Comparison of ENCODE assay signal across 10 cellular contexts in genomic region chr1:233114159-233114558, GRCh38.
DNase-seq lines count a peak whose midpoint lies in the region; ATAC-seq, FAIRE-seq and TF ChIP-seq lines count a peak whose summit lies in the region.
"Had no signal": no experiment of that assay in that cellular context is flagged by ENCODE, and none has a peak within 500 bp of the region (broad histone marks: within the 10 kb centered on the region; RNA-seq: fewer than 3 reads in every experiment).

No MANE protein-coding gene starts in this region.

- no peaks in the 10 kb centered on the region for H3K27me3 ChIP-seq in BLaER1 treated with 17β-estradiol and CSF1 and Interleukin-3, amounts not matched to agents 10 nM and 100 nM
- H3K27me3 ChIP-seq in KMS-11 (ENCODE audit: insufficient read depth, low read depth) (no peaks in the 10 kb centered on the region), GM12878 (replicated peaks in 1 of 2; ENCODE audit: control insufficient read depth in 2 of 2, insufficient read depth in 2 of 2, low read length in 1 of 2) (no peaks in the 10 kb centered on the region), HepG2 (ENCODE audit: control insufficient read depth in 1 of 2, insufficient read depth in 2 of 2, low read length in 2 of 2) (peaks cover 0 to 4% of the 10 kb centered on the region in 2 experiments; a peak in 1 of 5 replicates)
- H3K27me3 ChIP-seq: adrenal gland had no signal

- H3K36me3 ChIP-seq in BLaER1 treated with 17β-estradiol and CSF1 and Interleukin-3, amounts not matched to agents 10 nM and 100 nM: peaks cover 0 to 12% (median 0%) of the 10 kb centered on the region in 11 experiments; a peak in 1 of 22 replicates
- H3K36me3 ChIP-seq in KMS-11 (ENCODE audit: insufficient read depth) (no peaks in the 10 kb centered on the region), GM12878 (ENCODE audit: control insufficient read depth in 2 of 2, insufficient read depth in 2 of 2, low read length in 1 of 2) (no peaks in the 10 kb centered on the region), HepG2 (replicated peaks in 1 of 2; ENCODE audit: control insufficient read depth in 1 of 2, insufficient read depth in 2 of 2, low read length in 2 of 2) (no peaks in the 10 kb centered on the region)
- H3K36me3 ChIP-seq: adrenal gland had no signal

- intact Hi-C loops in GM12878 (cut with micrococcal nuclease; ENCODE audit: unreplicated experiment) (no loop called here), HepG2 (cut with micrococcal nuclease; ENCODE audit: unreplicated experiment) (no loop called here), posterior vena cava (cut with DNase I) (no loop called here)

- SMC1A ChIA-PET in GM12878 (lab: Charles Lee; ENCODE audit: uncharacterized antibody, unreplicated experiment): interaction anchor here (0.8 kb wide), 1 partner anchor 19 kb away, joined by 3 read pairs; no protein-coding TSS in a partner anchor

- H3K9me3 ChIP-seq in BLaER1 treated with 17β-estradiol and CSF1 and Interleukin-3, amounts not matched to agents 10 nM and 100 nM (replicated peaks in 1 of 11): peaks cover 0 to 36% (median 10%) of the 10 kb centered on the region in 11 experiments; a peak in 13 of 22 replicates
- H3K9me3 ChIP-seq in GM12878 (replicated peaks; ENCODE audit: control insufficient read depth, insufficient read depth, low read length): no peaks in the 10 kb centered on the region
- H3K9me3 ChIP-seq in HepG2 (ENCODE audit: low read length): no peaks in the 10 kb centered on the region
- H3K9me3 ChIP-seq: adrenal gland had no signal

- TF ChIP-seq POLR2A in GM12878 (IDR thresholded peaks at IDR 0.05; ENCODE audit: low read depth, low read length): no peak
- TF ChIP-seq POLR2A in HepG2 (IDR thresholded peaks at IDR 0.05; ENCODE audit: insufficient read depth in 1 of 2, low read depth in 2 of 2, low read length in 2 of 2): no peak

- peak overlapping the region; percentile 72 to 97 (median 90); a peak in 21 of 22 replicates for H3K27ac ChIP-seq in BLaER1 treated with 17β-estradiol and CSF1 and Interleukin-3, amounts not matched to agents 10 nM and 100 nM
- peak overlapping the region; percentile 78; the same call in 1 of the 2 replicates for H3K27ac ChIP-seq in KMS-11
- no peak overlapping the region for H3K27ac ChIP-seq in GM12878 (ENCODE audit: control insufficient read depth, insufficient read depth)
- H3K27ac ChIP-seq in HepG2 (ENCODE audit: extremely low read length, insufficient read depth, low read length): no peak overlapping the region

- no TSS peak for BruUV-seq in GM12878 (replicated peaks; lab: Mats Ljungman, UMichigan)
- BruUV-seq in HepG2 (replicated peaks; lab: Mats Ljungman, UMichigan): no TSS peak

- H3K79me2 ChIP-seq in KMS-11 (ENCODE audit: insufficient read depth, low read depth): no peaks in the 10 kb centered on the region
- no peaks in the 10 kb centered on the region for H3K79me2 ChIP-seq in GM12878 (ENCODE audit: control insufficient read depth, insufficient read depth, low read length)
- H3K79me2 ChIP-seq in HepG2 (ENCODE audit: insufficient read depth, low read length): no peaks in the 10 kb centered on the region

- 79% methylated on average over 5 of the region's 5 CpGs for WGBS in GM12878 (ENCODE audit: insufficient coverage, insufficient replicate concordance, low lambda C conversion rate, missing lambda C conversion rate)
- 19% methylated on average over 5 of the region's 5 CpGs for WGBS in HepG2 (ENCODE audit: low lambda C conversion rate)

- no peak for TF ChIP-seq CTCF in KMS-11 (conservative IDR thresholded peaks at IDR 0.05; ENCODE audit: low read depth, low read length)
- TF ChIP-seq CTCF in GM12878 (IDR thresholded peaks at IDR 0.05 in 2 of 3, conservative IDR thresholded peaks at IDR 0.05 in 1 of 3; ENCODE audit: control insufficient read depth in 2 of 3, extremely low read depth in 1 of 3, insufficient read depth in 1 of 3, low read depth in 3 of 3, low read length in 3 of 3): no peak
- no peak for TF ChIP-seq CTCF in HepG2 (CRISPR knock-in tag; IDR thresholded peaks at IDR 0.05)

- H3K4me3 ChIP-seq in BLaER1 treated with 17β-estradiol and CSF1 and Interleukin-3, amounts not matched to agents 10 nM and 100 nM: no peak overlapping the region
- peak overlapping the region; percentile 20 for H3K4me3 ChIP-seq in KMS-11 (IDR thresholded peaks at IDR 0.05; ENCODE audit: insufficient read depth, low read depth, low read length)
- no peak overlapping the region for H3K4me3 ChIP-seq in GM12878
- no peak overlapping the region for H3K4me3 ChIP-seq in HepG2 (replicated peaks in 1 of 3; ENCODE audit: insufficient read depth in 1 of 3, low read depth in 2 of 3, low read length in 3 of 3)
- H3K4me3 ChIP-seq: adrenal gland had no signal

- DNase-seq in GM12878 (ENCODE audit: low read depth, low spot score) (no peak), HepG2 (ENCODE audit: low spot score) (no peak), posterior vena cava (ENCODE audit: low spot score) (no peak), SK-N-DZ (ENCODE audit: low spot score) (no peak), AG08396 (ENCODE audit: low spot score) (no peak)
- DNase-seq in activated T-cell treated with anti-CD3 and anti-CD28 coated beads, Interleukin-2, amount 50 U/mL, for 72 hours: no peak
- DNase-seq: DMS79 had no signal

- TF ChIP-seq EP300 in GM12878 (IDR thresholded peaks at IDR 0.05; ENCODE audit: borderline replicate concordance in 1 of 2, control insufficient read depth in 1 of 2, low read depth in 2 of 2, low read length in 2 of 2): no peak
- TF ChIP-seq EP300 in HepG2 (IDR thresholded peaks at IDR 0.05; ENCODE audit: low read depth in 2 of 2, low read length in 2 of 2): no peak
- TF ChIP-seq EP300 in HepG2 (CRISPR knock-in tag; IDR thresholded peaks at IDR 0.05; ENCODE audit: borderline replicate concordance): no peak

- no peaks in the 10 kb centered on the region for H3K9me3 Mint-ChIP-seq in activated T-cell treated with anti-CD3 and anti-CD28 coated beads, Interleukin-2, amount 50 U/mL, for 72 hours

- RAD21 ChIA-PET in GM12878 (lab: Charles Lee; ENCODE audit: unreplicated experiment): no interaction called here

- peaks cover 3 to 5% of the 10 kb centered on the region in 2 donors for H3K36me3 Mint-ChIP-seq in activated T-cell treated with anti-CD3 and anti-CD28 coated beads, Interleukin-2, amount 50 U/mL, for 72 hours (ENCODE audit: insufficient read depth in 2 of 2)

- in situ Hi-C loops in GM12878 (cut with MboI) (no loop called here), HepG2 (cut with HindIII; ENCODE audit: extremely low pct_ligation_motif_present, low pct_unique_long_range_greater_than_20kb) (no loop called here)

- no peak overlapping the region for H3K4me3 Mint-ChIP-seq in activated T-cell treated with anti-CD3 and anti-CD28 coated beads, Interleukin-2, amount 50 U/mL, for 72 hours

- TF ChIP-seq RAD21 in GM12878 (IDR thresholded peaks at IDR 0.05; ENCODE audit: insufficient read depth, low read depth, low read length): no peak
- no peak for TF ChIP-seq RAD21 in HepG2 (CRISPR knock-in tag; IDR thresholded peaks at IDR 0.05)

- H3K4me1 Mint-ChIP-seq in activated T-cell treated with anti-CD3 and anti-CD28 coated beads, Interleukin-2, amount 50 U/mL, for 72 hours (ENCODE audit: low read depth): peaks cover 25% of the 10 kb centered on the region

- H3K9ac ChIP-seq in BLaER1 treated with 17β-estradiol and CSF1 and Interleukin-3, amounts not matched to agents 10 nM and 100 nM: peak overlapping the region in 8 of 11 experiments; percentile 70 to 84 (median 80); a peak in 13 of 22 replicates
- no peak overlapping the region for H3K9ac ChIP-seq in KMS-11
- H3K9ac ChIP-seq in GM12878 (ENCODE audit: control insufficient read depth, insufficient read depth, low read length): no peak overlapping the region
- H3K9ac ChIP-seq in HepG2 (ENCODE audit: insufficient read depth, low read depth, low read length): no peak overlapping the region

- H3K27me3 Mint-ChIP-seq in activated T-cell treated with anti-CD3 and anti-CD28 coated beads, Interleukin-2, amount 50 U/mL, for 72 hours (ENCODE audit: low read depth): no peaks in the 10 kb centered on the region

- H3K4me1 ChIP-seq in BLaER1 treated with 17β-estradiol and CSF1 and Interleukin-3, amounts not matched to agents 10 nM and 100 nM: peaks cover 7 to 73% (median 41%) of the 10 kb centered on the region in 10 experiments; a peak in 19 of 20 replicates
- H3K4me1 ChIP-seq in KMS-11 (ENCODE audit: low read depth, poor library complexity, severe bottlenecking) (peaks cover 32% of the 10 kb centered on the region), GM12878 (ENCODE audit: control insufficient read depth, insufficient read depth, low read length) (peaks cover 5% of the 10 kb centered on the region; the same call in 1 of the 2 replicates), HepG2 (ENCODE audit: insufficient read depth, low read length) (peaks cover 5% of the 10 kb centered on the region; the same call in 1 of the 2 replicates)

- POLR2A ChIA-PET in GM12878 (lab: Charles Lee) (no interaction called here), HepG2 (lab: Yijun Ruan, JAX) (no interaction called here)

- peak overlapping the region in 9 of 11 experiments; percentile 54 to 87 (median 82); a peak in 17 of 22 replicates for H3K4me2 ChIP-seq in BLaER1 treated with 17β-estradiol and CSF1 and Interleukin-3, amounts not matched to agents 10 nM and 100 nM
- peak overlapping the region; percentile 74 for H3K4me2 ChIP-seq in KMS-11
- no peak overlapping the region for H3K4me2 ChIP-seq in GM12878 (ENCODE audit: control insufficient read depth, insufficient read depth)
- H3K4me2 ChIP-seq in HepG2 (ENCODE audit: low read depth, low read length): no peak overlapping the region

- ATAC-seq in GM12878 (peak; percentile 19; the same call in 2 of the 3 replicates), HepG2 (no peak)
- ATAC-seq in activated T-cell treated with anti-CD3 and anti-CD28 coated beads, Interleukin-2, amount 50 U/mL, for 72 hours (replicated peaks in 1 of 2): no peak

- H2AFZ ChIP-seq in KMS-11 (ENCODE audit: low read depth) (no peak overlapping the region), GM12878 (ENCODE audit: control insufficient read depth, low read depth, low read length) (no peak overlapping the region), HepG2 (ENCODE audit: low read length) (peak overlapping the region; percentile 3)

- no peaks in the 10 kb centered on the region for H4K20me1 ChIP-seq in BLaER1 treated with 17β-estradiol and CSF1 and Interleukin-3, amounts not matched to agents 10 nM and 100 nM
- H4K20me1 ChIP-seq in KMS-11 (ENCODE audit: insufficient read depth): no peaks in the 10 kb centered on the region
- no peaks in the 10 kb centered on the region for H4K20me1 ChIP-seq in GM12878 (ENCODE audit: control insufficient read depth, insufficient read depth)
- no peaks in the 10 kb centered on the region for H4K20me1 ChIP-seq in HepG2 (ENCODE audit: insufficient read depth, low read length)

- FAIRE-seq in GM12878 (lab: Jason Lieb, UNC) (no peak), HepG2 (lab: Jason Lieb, UNC) (no peak)

- CTCF ChIA-PET in GM12878 (lab: Yijun Ruan, JAX) (no interaction called here), HepG2 (lab: Yijun Ruan, JAX; ENCODE audit: low intra/inter-chr PET ratio, low total read pairs) (no interaction called here)

- no peak overlapping the region for H3K27ac Mint-ChIP-seq in activated T-cell treated with anti-CD3 and anti-CD28 coated beads, Interleukin-2, amount 50 U/mL, for 72 hours

TF ChIP-seq in GM12878, 131 proteins besides CTCF, POLR2A, EP300 and RAD21 (continues in another document):
- no peak for TF ChIP-seq PAX5 (IDR thresholded peaks at IDR 0.05; ENCODE audit: borderline replicate concordance, low read depth, low read length)

Comparison
In these comparisons a context has a peak if more than half of its experiments do, and no peak if none do; other contexts are left out.
1. H3K27ac ChIP-seq: peak in BLaER1 treated with 17β-estradiol and CSF1 and Interleukin-3, amounts not matched to agents 10 nM and 100 nM (11 of 11) and KMS-11 (single experiment); none in GM12878 (single experiment) and HepG2 (single experiment).
2. H3K4me2 ChIP-seq: peak in BLaER1 treated with 17β-estradiol and CSF1 and Interleukin-3, amounts not matched to agents 10 nM and 100 nM (9 of 11) and KMS-11 (single experiment); none in GM12878 (single experiment) and HepG2 (single experiment).
3. H3K9ac ChIP-seq: peak in BLaER1 treated with 17β-estradiol and CSF1 and Interleukin-3, amounts not matched to agents 10 nM and 100 nM (8 of 11); none in KMS-11 (single experiment), GM12878 (single experiment) and HepG2 (single experiment).